Comparison of ENCODE assay signal across 8 cellular contexts in genomic region chr11:124745835-124746620, GRCh38. TPM values are rescaled to one million over a fixed set of nuclear protein-coding genes. Genes with fewer than 3 reads are reported as not detected.
DNase-seq lines count a peak whose midpoint lies in the region; ATAC-seq and TF ChIP-seq lines count a peak whose summit lies in the region.

No MANE protein-coding gene starts in this region.

- H3K9ac ChIP-seq in duodenal mucosa (ENCODE audit: low read depth in 1 of 2, low read length in 2 of 2): peak overlapping the region; percentile 84 to 89

- ATAC-seq in GM18517 (IDR thresholded peaks at IDR 0.05; ENCODE audit: unreplicated experiment) (peak; percentile 13), HG02852 (IDR thresholded peaks at IDR 0.05; ENCODE audit: unreplicated experiment) (peak; percentile 21), naive B cell (ENCODE audit: low read depth in 2 of 2) (peak; percentile 51 to 55)

- H3K9me3 Mint-ChIP-seq in naive B cell: no peaks in the 10 kb centered on the region

- no peaks in the 10 kb centered on the region for H3K36me3 Mint-ChIP-seq in naive B cell

- peak overlapping the region; percentile 87 to 98 (median 94) for H3K27ac Mint-ChIP-seq in naive B cell

- DNase-seq in RWPE1 (ENCODE audit: low spot score) (peak; percentile 47), naive B cell (peak; percentile 54), NCI-H345 treated with DMSO at 0.1 percent for 48 hours (lab: John Stamatoyannopoulos, UW; ENCODE audit: unreplicated experiment) (no peak), A172 (ENCODE audit: low spot score) (no peak), NCI-H82 (lab: John Stamatoyannopoulos, UW) (no peak)

- peak overlapping the region; percentile 91 to 95 for H3K4me3 ChIP-seq in duodenal mucosa (ENCODE audit: low read depth in 1 of 2, low read length in 2 of 2)

- no peak for TF ChIP-seq CTCF in RWPE1 (conservative IDR thresholded peaks at IDR 0.05; ENCODE audit: low read depth)

- H3K36me3 ChIP-seq in duodenal mucosa (ENCODE audit: control insufficient read depth in 1 of 2, insufficient read depth in 2 of 2, low read length in 2 of 2): no peaks in the 10 kb centered on the region

- peaks cover 0 to 9% (median 7%) of the 10 kb centered on the region in 3 donors for H3K27me3 Mint-ChIP-seq in naive B cell

- POLR2A ChIA-PET in RWPE1 (lab: Yijun Ruan, JAX; ENCODE audit: low non-redundant PET): interaction anchor here (0.8 kb wide), 1 partner anchor 73 kb away, joined by 5 read pairs; the partner anchor contains the start of genes SIAE and SPA17

- H3K4me1 Mint-ChIP-seq in naive B cell: peaks cover 43 to 61% (median 57%) of the 10 kb centered on the region in 3 donors

- H3K27ac ChIP-seq in RWPE1: peak overlapping the region; percentile 36
- H3K27ac ChIP-seq in duodenal mucosa (ENCODE audit: low read depth, low read length): peak overlapping the region; percentile 74

- H3K4me1 ChIP-seq in duodenal mucosa (ENCODE audit: control insufficient read depth in 1 of 2, insufficient read depth in 2 of 2, low read length in 2 of 2): peaks cover 7 to 17% of the 10 kb centered on the region in 2 donors

- H3K4me3 Mint-ChIP-seq in naive B cell: peak overlapping the region; percentile 89 to 100 (median 98)

- no peaks in the 10 kb centered on the region for H3K9me3 ChIP-seq in duodenal mucosa (ENCODE audit: control insufficient read depth in 1 of 2, low read length in 2 of 2)

- peaks cover 12 to 14% of the 10 kb centered on the region in 2 donors for H3K27me3 ChIP-seq in duodenal mucosa (ENCODE audit: control insufficient read depth in 1 of 2, insufficient read depth in 2 of 2, low read length in 2 of 2)

- CTCF ChIA-PET in RWPE1 (lab: Yijun Ruan, JAX): interaction anchor here (0.6 to 1.6 kb wide), 11 partner anchors 12 to 106 kb away, joined by 3 to 13 read pairs (median 4); no protein-coding TSS in a partner anchor

RNA-seq across cellular contexts. Expression of gene VSIG2, which starts 6.0 kb away (rescaled TPM):
- polyA plus RNA-seq in naive B cell (ENCODE audit: low read depth in 6 of 6): under 1 TPM in 1 of 6 donors, not detected in 5; 0.29 TPM
- total RNA-seq in A172 (2014; rRNA removed; shearing (Covaris generic)): not detected in 2 replicates

RNA-seq across cellular contexts. Expression of gene NRGN, which starts 6.3 kb away (rescaled TPM):
- polyA plus RNA-seq in naive B cell (ENCODE audit: low read depth in 6 of 6): 1 to 10 TPM; 1.3 to 8.3 (median 6.0) TPM
- total RNA-seq in A172 (2014; rRNA removed; shearing (Covaris generic)): 0.45 and 0.46 TPM in 2 replicates

RNA-seq across cellular contexts. Expression of gene ESAM, which starts 16.1 kb away (rescaled TPM):
- polyA plus RNA-seq in naive B cell (ENCODE audit: low read depth in 6 of 6): 10 to 100 TPM; 13.6 to 25.3 (median 19.1) TPM
- total RNA-seq in A172 (2014; rRNA removed; shearing (Covaris generic)): 0.10 TPM in 2 replicates

RNA-seq across cellular contexts. Expression of gene MSANTD2, which starts 54.2 kb away (rescaled TPM):
- 1 to 10 TPM in 5 of 6 donors, not detected in 1; 2.5 to 8.1 (median 3.4) TPM for polyA plus RNA-seq in naive B cell (ENCODE audit: low read depth in 6 of 6)
- total RNA-seq in A172 (2014; rRNA removed; shearing (Covaris generic)): 6.7 and 9.6 TPM in 2 replicates

Comparison
In these comparisons a context has a peak if more than half of its experiments do, and no peak if none do; other contexts are left out.
1. DNase-seq: peak in RWPE1 (single experiment) and naive B cell (single experiment); none in NCI-H345 treated with DMSO at 0.1 percent for 48 hours (single experiment), A172 (single experiment) and NCI-H82 (single experiment).
2. Peak in every context shown above with its lines, with median percentiles within 50 percentile points of each other: ATAC-seq.